ENCODE assay signal across 31 cellular contexts in genomic region chr6:3653528-3654070, GRCh38.
"Had no signal": no experiment of that assay in that cellular context is flagged by ENCODE, and none has a peak within 500 bp of the region (broad histone marks: within the 10 kb centered on the region; RNA-seq: fewer than 3 reads in every experiment).

No MANE protein-coding gene starts in this region.

- H3K27me3 ChIP-seq: brain microvascular endothelial cell, gastrocnemius medialis had no signal

- H3K9me3 Mint-ChIP-seq: activated CD4-positive, alpha-beta memory T cell treated with anti-CD3 and anti-CD28 coated beads for 36 hours; activated CD4-positive, alpha-beta T cell treated with anti-CD3 and anti-CD28 coated beads, Interleukin-2, amount 10 ng/mL, durations not matched to agents 24 days and 14 days; activated naive CD4-positive, alpha-beta T cell treated with anti-CD3 and anti-CD28 coated beads, Interleukin-2, amount 10 ng/mL, durations not matched to agents 7 days and 5 days; activated naive CD4-positive, alpha-beta T cell treated with anti-CD3 and anti-CD28 coated beads, Interleukin-2, amount 50 U/mL, for 72 hours; activated naive CD8-positive, alpha-beta T cell treated with anti-CD3 and anti-CD28 coated beads, Interleukin-2, amount 10 ng/mL, durations not matched to agents 7 days and 5 days; activated T-helper 1 cell treated with anti-CD3 and anti-CD28 coated beads, Interleukin-12 subunit alpha, Interleukin-12 subunit beta, Interleukin-2, Interleukin-4 antibody, amounts not matched to agents 30 ng/mL and 10 ng/mL and 1 ng/mL, durations not matched to agents 14 hours and 24 hours and 36 hours; activated T-helper 2 cell treated with anti-CD3 and anti-CD28 coated beads, Interferon-gamma antibody, Interleukin-2, Interleukin-4, amounts not matched to agents 10 μg/mL and 5 μg/mL and 100 μg/mL, durations not matched to agents 14 hours and 24 hours and 36 hours; effector memory CD8-positive, alpha-beta T cell had no signal

- FAIRE-seq: astrocyte, colon had no signal

- ATAC-seq: activated CD4-positive, alpha-beta T cell treated with anti-CD3 and anti-CD28 coated beads for 36 hours; activated CD8-positive, alpha-beta memory T cell treated with anti-CD3 and anti-CD28 coated beads, Interleukin-2, amount 10 ng/mL, durations not matched to agents 7 days and 5 days; activated CD8-positive, alpha-beta T cell treated with anti-CD3 and anti-CD28 coated beads, Interleukin-2, amount 10 ng/mL, durations not matched to agents 7 days and 5 days; activated naive CD4-positive, alpha-beta T cell treated with anti-CD3 and anti-CD28 coated beads, Interleukin-2, amount 50 U/mL, for 72 hours; effector memory CD8-positive, alpha-beta T cell; foreskin keratinocyte; gastrocnemius medialis; heart right ventricle had no signal

- H3K27me3 Mint-ChIP-seq: activated naive CD8-positive, alpha-beta T cell treated with anti-CD3 and anti-CD28 coated beads, Interleukin-2, amount 10 ng/mL, durations not matched to agents 7 days and 5 days had no signal

- H3K27ac Mint-ChIP-seq: activated CD4-positive, alpha-beta memory T cell treated with anti-CD3 and anti-CD28 coated beads for 36 hours; activated CD4-positive, alpha-beta T cell treated with anti-CD3 and anti-CD28 coated beads for 36 hours; activated CD4-positive, alpha-beta T cell treated with anti-CD3 and anti-CD28 coated beads, Interleukin-2, amount 10 ng/mL, durations not matched to agents 24 days and 14 days; activated CD8-positive, alpha-beta memory T cell treated with anti-CD3 and anti-CD28 coated beads, Interleukin-2, amount 10 ng/mL, durations not matched to agents 7 days and 5 days; activated CD8-positive, alpha-beta T cell treated with anti-CD3 and anti-CD28 coated beads, Interleukin-2, amount 10 ng/mL, durations not matched to agents 7 days and 5 days; activated naive CD4-positive, alpha-beta T cell treated with anti-CD3 and anti-CD28 coated beads, Interleukin-2, amount 10 ng/mL, durations not matched to agents 7 days and 5 days; activated naive CD4-positive, alpha-beta T cell treated with anti-CD3 and anti-CD28 coated beads, Interleukin-2, amount 50 U/mL, for 72 hours; activated naive CD8-positive, alpha-beta T cell treated with anti-CD3 and anti-CD28 coated beads, Interleukin-2, amount 10 ng/mL, durations not matched to agents 7 days and 5 days; activated T-helper 1 cell treated with anti-CD3 and anti-CD28 coated beads, Interleukin-12 subunit alpha, Interleukin-12 subunit beta, Interleukin-2, Interleukin-4 antibody, amounts not matched to agents 30 ng/mL and 10 ng/mL and 1 ng/mL, durations not matched to agents 14 hours and 24 hours and 36 hours; activated T-helper 2 cell treated with anti-CD3 and anti-CD28 coated beads, Interferon-gamma antibody, Interleukin-2, Interleukin-4, amounts not matched to agents 10 μg/mL and 5 μg/mL and 100 μg/mL, durations not matched to agents 14 hours and 24 hours and 36 hours; effector memory CD8-positive, alpha-beta T cell had no signal

- H3K4me1 ChIP-seq: foreskin keratinocyte, gastrocnemius medialis, heart right ventricle had no signal

- H3K4me3 Mint-ChIP-seq: activated CD4-positive, alpha-beta memory T cell treated with anti-CD3 and anti-CD28 coated beads for 36 hours; activated CD4-positive, alpha-beta T cell treated with anti-CD3 and anti-CD28 coated beads for 36 hours; activated CD4-positive, alpha-beta T cell treated with anti-CD3 and anti-CD28 coated beads, Interleukin-2, amount 10 ng/mL, durations not matched to agents 24 days and 14 days; activated CD8-positive, alpha-beta memory T cell treated with anti-CD3 and anti-CD28 coated beads, Interleukin-2, amount 10 ng/mL, durations not matched to agents 7 days and 5 days; activated CD8-positive, alpha-beta T cell treated with anti-CD3 and anti-CD28 coated beads, Interleukin-2, amount 10 ng/mL, durations not matched to agents 7 days and 5 days; activated naive CD4-positive, alpha-beta T cell treated with anti-CD3 and anti-CD28 coated beads, Interleukin-2, amount 10 ng/mL, durations not matched to agents 7 days and 5 days; activated naive CD8-positive, alpha-beta T cell treated with anti-CD3 and anti-CD28 coated beads, Interleukin-2, amount 10 ng/mL, durations not matched to agents 7 days and 5 days; activated T-helper 1 cell treated with anti-CD3 and anti-CD28 coated beads, Interleukin-12 subunit alpha, Interleukin-12 subunit beta, Interleukin-2, Interleukin-4 antibody, amounts not matched to agents 30 ng/mL and 10 ng/mL and 1 ng/mL, durations not matched to agents 14 hours and 24 hours and 36 hours; effector memory CD8-positive, alpha-beta T cell had no signal

- DNase-seq: activated CD4-positive, alpha-beta memory T cell treated with anti-CD3 and anti-CD28 coated beads for 36 hours; activated CD4-positive, alpha-beta T cell treated with anti-CD3 and anti-CD28 coated beads for 36 hours; activated CD4-positive, alpha-beta T cell treated with anti-CD3 and anti-CD28 coated beads, Interleukin-2, amount 10 ng/mL, durations not matched to agents 24 days and 14 days; activated CD4-positive, CD25-positive, alpha-beta regulatory T cell; activated CD4-positive, CD25-positive, alpha-beta regulatory T cell treated with anti-CD3 and anti-CD28 coated beads, Interleukin-2, amount 50 U/mL, for 72 hours; activated CD8-positive, alpha-beta memory T cell treated with anti-CD3 and anti-CD28 coated beads, Interleukin-2, amount 10 ng/mL, durations not matched to agents 7 days and 5 days; activated CD8-positive, alpha-beta memory T cell treated with anti-CD3 and anti-CD28 coated beads, Interleukin-2, amount 50 U/mL, for 4 hours; activated CD8-positive, alpha-beta T cell treated with anti-CD3 and anti-CD28 coated beads, Interleukin-2, amount 10 ng/mL, durations not matched to agents 7 days and 5 days; activated gamma-delta T cell; activated naive CD4-positive, alpha-beta T cell; activated naive CD4-positive, alpha-beta T cell treated with anti-CD3 and anti-CD28 coated beads, Interleukin-2, amount 10 ng/mL, durations not matched to agents 7 days and 5 days; activated naive CD8-positive, alpha-beta T cell treated with anti-CD3 and anti-CD28 coated beads, Interleukin-2, amount 10 ng/mL, durations not matched to agents 7 days and 5 days; activated T-cell treated with anti-CD3 and anti-CD28 coated beads, Interleukin-2, amount 50 U/mL, for 1 hour; activated T-cell treated with anti-CD3 and anti-CD28 coated beads, Interleukin-2, amount 50 U/mL, for 48 hours; amniotic stem cell; anterior cingulate cortex; brain microvascular endothelial cell; caudate nucleus; cortex of kidney; dermis blood vessel endothelial cell; effector CD4-positive, alpha-beta T cell; effector memory CD8-positive, alpha-beta T cell; foreskin keratinocyte; gastrocnemius medialis; heart right ventricle; T-helper 2 cell had no signal

- H3K36me3 ChIP-seq: brain microvascular endothelial cell, gastrocnemius medialis, heart right ventricle had no signal

- H3K4me3 ChIP-seq: gastrocnemius medialis, heart right ventricle had no signal

- H3K4me1 Mint-ChIP-seq: activated CD4-positive, alpha-beta T cell treated with anti-CD3 and anti-CD28 coated beads for 36 hours; activated CD4-positive, alpha-beta T cell treated with anti-CD3 and anti-CD28 coated beads, Interleukin-2, amount 10 ng/mL, durations not matched to agents 24 days and 14 days; activated CD8-positive, alpha-beta memory T cell treated with anti-CD3 and anti-CD28 coated beads, Interleukin-2, amount 10 ng/mL, durations not matched to agents 7 days and 5 days; activated naive CD4-positive, alpha-beta T cell treated with anti-CD3 and anti-CD28 coated beads, Interleukin-2, amount 10 ng/mL, durations not matched to agents 7 days and 5 days; activated naive CD8-positive, alpha-beta T cell treated with anti-CD3 and anti-CD28 coated beads, Interleukin-2, amount 10 ng/mL, durations not matched to agents 7 days and 5 days had no signal

- H3K9me3 ChIP-seq: gastrocnemius medialis had no signal

- H3K27ac ChIP-seq: brain microvascular endothelial cell, foreskin keratinocyte, gastrocnemius medialis, heart right ventricle had no signal

- H3K36me3 Mint-ChIP-seq: activated CD4-positive, alpha-beta memory T cell treated with anti-CD3 and anti-CD28 coated beads for 36 hours; activated CD8-positive, alpha-beta memory T cell treated with anti-CD3 and anti-CD28 coated beads, Interleukin-2, amount 10 ng/mL, durations not matched to agents 7 days and 5 days; activated naive CD4-positive, alpha-beta T cell treated with anti-CD3 and anti-CD28 coated beads, Interleukin-2, amount 10 ng/mL, durations not matched to agents 7 days and 5 days; activated naive CD4-positive, alpha-beta T cell treated with anti-CD3 and anti-CD28 coated beads, Interleukin-2, amount 50 U/mL, for 72 hours; activated naive CD8-positive, alpha-beta T cell treated with anti-CD3 and anti-CD28 coated beads, Interleukin-2, amount 10 ng/mL, durations not matched to agents 7 days and 5 days had no signal
